ENCODE assay signal across 35 cellular contexts in the genomic region with DNA sequence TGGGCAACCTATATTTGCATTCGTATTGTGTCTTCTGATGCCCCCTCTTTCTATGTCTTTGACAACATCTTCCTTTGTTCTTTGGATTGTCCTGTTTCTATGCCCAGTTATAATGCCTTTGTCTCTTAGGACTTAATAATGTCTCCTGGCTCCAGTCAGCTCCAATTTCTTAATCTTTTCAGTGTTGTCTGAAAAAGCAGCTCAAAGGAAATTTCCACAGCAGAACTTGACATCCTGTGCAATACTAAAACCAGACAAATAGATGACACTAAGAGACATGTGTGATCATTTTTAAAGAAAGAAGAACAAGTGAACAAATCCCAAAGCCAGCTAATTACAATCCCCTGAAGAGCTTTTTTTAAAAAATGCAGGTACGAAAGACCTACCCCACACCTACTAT. TPM values are rescaled to one million over a fixed set of nuclear protein-coding genes. Genes with fewer than 3 reads are reported as not detected.
"Had no signal": no experiment of that assay in that cellular context is flagged by ENCODE, and none has a peak within 500 bp of the region (broad histone marks: within the 10 kb centered on the region; RNA-seq: fewer than 3 reads in every experiment).

No MANE protein-coding gene starts in this region.

- H3K4me1 ChIP-seq: adrenal gland, breast epithelium, heart left ventricle had no signal

- DNase-seq: activated B cell treated with CpG ODN at 0.5 μM for 24 hours; activated CD4-positive, alpha-beta T cell treated with anti-CD3 and anti-CD28 coated beads for 48 hours; activated CD4-positive, alpha-beta T cell treated with anti-CD3 and anti-CD28 coated beads, Interleukin-2, amount 50 U/mL, for 1 hour; activated CD4-positive, alpha-beta T cell treated with anti-CD3 and anti-CD28 coated beads, Interleukin-2, amount 50 U/mL, for 48 hours; activated CD8-positive, alpha-beta memory T cell treated with anti-CD3 and anti-CD28 coated beads, Interleukin-2, amount 10 ng/mL, durations not matched to agents 7 days and 5 days; activated CD8-positive, alpha-beta memory T cell treated with anti-CD3 and anti-CD28 coated beads, Interleukin-2, amount 50 U/mL, for 4 hours; activated CD8-positive, alpha-beta T cell treated with anti-CD3 and anti-CD28 coated beads for 36 hours; activated effector memory CD4-positive, alpha-beta T cell treated with anti-CD3 and anti-CD28 coated beads, Interleukin-2, amount 50 U/mL, for 16 hours; activated naive CD4-positive, alpha-beta T cell treated with anti-CD3 and anti-CD28 coated beads for 36 hours; activated naive CD8-positive, alpha-beta T cell treated with anti-CD3 and anti-CD28 coated beads for 36 hours; activated naive CD8-positive, alpha-beta T cell treated with anti-CD3 and anti-CD28 coated beads, Interleukin-2, amount 50 U/mL, for 24 hours; activated T-cell treated with anti-CD3 and anti-CD28 coated beads, Interleukin-2, amount 50 U/mL, for 1 hour; activated T-cell treated with anti-CD3 and anti-CD28 coated beads, Interleukin-2, amount 50 U/mL, for 48 hours; adrenal gland; amygdala; aorta; central memory CD4-positive, alpha-beta T cell; dorsolateral prefrontal cortex; effector memory CD4-positive, alpha-beta T cell; endodermal cell; foreskin fibroblast; glutamatergic neuron; heart left ventricle; hypothalamus; T1000; WERI-Rb-1 had no signal

- H3K9me3 ChIP-seq: adrenal gland, breast epithelium, heart left ventricle had no signal

- ATAC-seq: activated CD4-positive, CD25-positive, alpha-beta regulatory T cell treated with anti-CD3 and anti-CD28 coated beads, Interleukin-2, amount 50 U/mL, for 24 hours; activated CD8-positive, alpha-beta memory T cell treated with anti-CD3 and anti-CD28 coated beads, Interleukin-2, amount 10 ng/mL, durations not matched to agents 7 days and 5 days; activated CD8-positive, alpha-beta T cell treated with anti-CD3 and anti-CD28 coated beads for 36 hours; activated naive CD8-positive, alpha-beta T cell treated with anti-CD3 and anti-CD28 coated beads, Interleukin-2, amount 50 U/mL, for 24 hours; esophagus mucosa; heart left ventricle had no signal

- H3K4me3 ChIP-seq: adrenal gland, breast epithelium, cardiac muscle cell, coronary artery, dorsolateral prefrontal cortex, heart left ventricle had no signal

- H3K27ac ChIP-seq: adrenal gland, breast epithelium, cardiac muscle cell, coronary artery, heart left ventricle, WERI-Rb-1 had no signal

- H3K27me3 ChIP-seq: adrenal gland, breast epithelium, cardiac muscle cell, dorsolateral prefrontal cortex, heart left ventricle had no signal

- H3K36me3 ChIP-seq: adrenal gland, breast epithelium, cardiac muscle cell, heart left ventricle, WERI-Rb-1 had no signal

RNA-seq across cellular contexts. Expression of a gene that starts 47.7 kb away (rescaled TPM):
- total RNA-seq: activated B cell treated with CpG ODN at 0.5 μM for 24 hours; activated CD8-positive, alpha-beta memory T cell treated with anti-CD3 and anti-CD28 coated beads for 36 hours; activated CD8-positive, alpha-beta memory T cell treated with anti-CD3 and anti-CD28 coated beads, Interleukin-2, amount 10 ng/mL, durations not matched to agents 7 days and 5 days; activated CD8-positive, alpha-beta T cell treated with anti-CD3 and anti-CD28 coated beads for 36 hours; activated naive CD4-positive, alpha-beta T cell treated with anti-CD3 and anti-CD28 coated beads for 36 hours; activated naive CD8-positive, alpha-beta T cell treated with anti-CD3 and anti-CD28 coated beads for 36 hours; activated T-helper 1 cell treated with anti-CD3 and anti-CD28 coated beads, Interleukin-12 subunit alpha, Interleukin-12 subunit beta, Interleukin-2, Interleukin-4 antibody, amounts not matched to agents 30 ng/mL and 10 ng/mL and 1 ng/mL, durations not matched to agents 14 hours and 24 hours and 36 hours; activated T-helper 2 cell treated with anti-CD3 and anti-CD28 coated beads, Interferon-gamma antibody, Interleukin-2, Interleukin-4, amounts not matched to agents 10 μg/mL and 5 μg/mL and 100 μg/mL, durations not matched to agents 14 hours and 24 hours and 36 hours; esophagus mucosa had no signal
- polyA plus RNA-seq: aorta, cardiac muscle cell had no signal

RNA-seq across cellular contexts. Expression of a gene that starts 51.5 kb away (rescaled TPM):
- total RNA-seq: activated B cell treated with CpG ODN at 0.5 μM for 24 hours; activated CD8-positive, alpha-beta memory T cell treated with anti-CD3 and anti-CD28 coated beads for 36 hours; activated CD8-positive, alpha-beta memory T cell treated with anti-CD3 and anti-CD28 coated beads, Interleukin-2, amount 10 ng/mL, durations not matched to agents 7 days and 5 days; activated CD8-positive, alpha-beta T cell treated with anti-CD3 and anti-CD28 coated beads for 36 hours; activated naive CD4-positive, alpha-beta T cell treated with anti-CD3 and anti-CD28 coated beads for 36 hours; activated naive CD8-positive, alpha-beta T cell treated with anti-CD3 and anti-CD28 coated beads for 36 hours; activated T-helper 1 cell treated with anti-CD3 and anti-CD28 coated beads, Interleukin-12 subunit alpha, Interleukin-12 subunit beta, Interleukin-2, Interleukin-4 antibody, amounts not matched to agents 30 ng/mL and 10 ng/mL and 1 ng/mL, durations not matched to agents 14 hours and 24 hours and 36 hours; activated T-helper 2 cell treated with anti-CD3 and anti-CD28 coated beads, Interferon-gamma antibody, Interleukin-2, Interleukin-4, amounts not matched to agents 10 μg/mL and 5 μg/mL and 100 μg/mL, durations not matched to agents 14 hours and 24 hours and 36 hours; epithelial cell of proximal tubule had no signal
- polyA plus RNA-seq: cardiac muscle cell had no signal
